In genomic region chr3:4584537-4585249, GRCh38 we compare ENCODE assay signal across 8 cellular contexts.
DNase-seq lines count a peak whose midpoint lies in the region; ATAC-seq and TF ChIP-seq lines count a peak whose summit lies in the region.

No MANE protein-coding gene starts in this region.

- no peaks in the 10 kb centered on the region for H3K27me3 ChIP-seq in CD8-positive, alpha-beta memory T cell (ENCODE audit: insufficient read depth, low read length, poor library complexity, severe bottlenecking)
- H3K27me3 ChIP-seq in esophagus (ENCODE audit: control insufficient read depth in 1 of 2, insufficient read depth in 2 of 2, low read length in 2 of 2), result no peaks in the 10 kb centered on the region
- H3K27me3 ChIP-seq in psoas muscle (ENCODE audit: insufficient read depth in 3 of 3, low read length in 2 of 3), result no peaks in the 10 kb centered on the region
- H3K27me3 ChIP-seq in effector memory CD4-positive, alpha-beta T cell (replicated peaks; ENCODE audit: control insufficient read depth, insufficient read depth, low read length, poor library complexity, severe bottlenecking), result no peaks in the 10 kb centered on the region

- peak overlapping the region; percentile 57 to 98 (median 92) for H3K27ac Mint-ChIP-seq in CD8-positive, alpha-beta memory T cell

- no peaks in the 10 kb centered on the region for H3K27me3 Mint-ChIP-seq in CD8-positive, alpha-beta memory T cell

- H3K4me1 Mint-ChIP-seq in CD8-positive, alpha-beta memory T cell, result peaks cover 70 to 89% (median 82%) of the 10 kb centered on the region in 3 donors

- peak; percentile 52 for ATAC-seq in GM21717 (IDR thresholded peaks at IDR 0.05; ENCODE audit: unreplicated experiment)
- no peak for ATAC-seq in psoas muscle
- no peak for ATAC-seq in GM19467 (IDR thresholded peaks at IDR 0.05; ENCODE audit: unreplicated experiment)

- H3K9me3 Mint-ChIP-seq in CD8-positive, alpha-beta memory T cell, result no peaks in the 10 kb centered on the region

- H3K4me3 Mint-ChIP-seq in CD8-positive, alpha-beta memory T cell, result peak overlapping the region; percentile 70 to 94 (median 89)

- DNase-seq in CD8-positive, alpha-beta memory T cell, result peak in 2 of 5 donors; percentile 4 to 10
- DNase-seq in SKM-1 treated with dmso at 0.1 percent for 144 hours (lab: John Stamatoyannopoulos, UW; ENCODE audit: unreplicated experiment), result peak; percentile 18
- DNase-seq in psoas muscle, result no peak
- no peak for DNase-seq in C1 segment of cervical spinal cord (lab: John Stamatoyannopoulos, UW)
- DNase-seq in effector memory CD4-positive, alpha-beta T cell, result no peak

- TF ChIP-seq CTCF in psoas muscle (IDR thresholded peaks at IDR 0.05), result peak; percentile 25

- intact Hi-C loops in psoas muscle (cut with DNase I), result no loop called here

- WGBS in esophagus, 2 donors, result 30 to 32% methylated on average over 10 of the region's 10 CpGs
- 37 to 51% (median 42%) methylated on average over 10 of the region's 10 CpGs for WGBS in psoas muscle, 3 donors

- no peak overlapping the region for H3K27ac ChIP-seq in CD8-positive, alpha-beta memory T cell (ENCODE audit: low read depth, low read length)
- H3K27ac ChIP-seq in esophagus (ENCODE audit: low read depth in 2 of 2, low read length in 1 of 2) (peak overlapping the region; percentile 31 to 33), psoas muscle (peak overlapping the region; percentile 43)
- no peak overlapping the region for H3K27ac ChIP-seq in effector memory CD4-positive, alpha-beta T cell (ENCODE audit: insufficient read depth, low read length, poor library complexity, severe bottlenecking)

- no peaks in the 10 kb centered on the region for H3K36me3 ChIP-seq in CD8-positive, alpha-beta memory T cell (ENCODE audit: insufficient read depth, low read length)
- H3K36me3 ChIP-seq in esophagus (ENCODE audit: control insufficient read depth in 2 of 2, insufficient read depth in 2 of 2, low read length in 1 of 2) (no peaks in the 10 kb centered on the region), psoas muscle (ENCODE audit: insufficient read depth in 1 of 2, low read depth in 1 of 2) (no peaks in the 10 kb centered on the region)
- H3K36me3 ChIP-seq in effector memory CD4-positive, alpha-beta T cell (ENCODE audit: control insufficient read depth, insufficient read depth, low read length), result no peaks in the 10 kb centered on the region

- H3K4me1 ChIP-seq in CD8-positive, alpha-beta memory T cell (ENCODE audit: insufficient read depth, low read length), result peaks cover 48% of the 10 kb centered on the region
- peaks cover 0 to 5% of the 10 kb centered on the region in 2 donors for H3K4me1 ChIP-seq in esophagus (ENCODE audit: control insufficient read depth in 2 of 2, insufficient read depth in 2 of 2, low read length in 1 of 2)
- peaks cover 3% of the 10 kb centered on the region for H3K4me1 ChIP-seq in psoas muscle
- no peaks in the 10 kb centered on the region for H3K4me1 ChIP-seq in effector memory CD4-positive, alpha-beta T cell (ENCODE audit: control insufficient read depth, insufficient read depth, low read length, poor library complexity, severe bottlenecking)

- CTCF ChIA-PET in CD8-positive, alpha-beta memory T cell (lab: Charles Lee), result interaction anchor here (1.8 to 2.2 kb wide), 4 partner anchors 13 to 234 kb away, joined by 4 to 11 read pairs (median 8); partner anchors contain the start of gene ITPR1

- no peaks in the 10 kb centered on the region for H3K9me3 ChIP-seq in CD8-positive, alpha-beta memory T cell (ENCODE audit: low read length)
- H3K9me3 ChIP-seq in esophagus (ENCODE audit: control insufficient read depth in 2 of 2, insufficient read depth in 1 of 2, low read depth in 1 of 2, low read length in 1 of 2) (no peaks in the 10 kb centered on the region), psoas muscle (no peaks in the 10 kb centered on the region)
- no peaks in the 10 kb centered on the region for H3K9me3 ChIP-seq in effector memory CD4-positive, alpha-beta T cell (ENCODE audit: control insufficient read depth, low read length)

- H3K4me3 ChIP-seq in CD8-positive, alpha-beta memory T cell (ENCODE audit: low read length), result peak overlapping the region; percentile 65
- H3K4me3 ChIP-seq in esophagus (ENCODE audit: low read depth in 1 of 2, low read length in 2 of 2), result peak overlapping the region in 1 of 2 donors; percentile 18
- H3K4me3 ChIP-seq in psoas muscle, result peak overlapping the region; percentile 57
- no peak overlapping the region for H3K4me3 ChIP-seq in effector memory CD4-positive, alpha-beta T cell (ENCODE audit: insufficient read depth, low read depth, low read length, poor library complexity, severe bottlenecking)

- no peaks in the 10 kb centered on the region for H3K36me3 Mint-ChIP-seq in CD8-positive, alpha-beta memory T cell

- POLR2A ChIA-PET in CD8-positive, alpha-beta memory T cell (lab: Charles Lee), result interaction anchor here (0.6 to 1.2 kb wide), 5 partner anchors 22 to 526 kb away, joined by 3 to 5 read pairs (median 3); partner anchors contain the start of gene ITPR1

Comparison
In these comparisons a context has a peak if more than half of its experiments do, and no peak if none do; other contexts are left out.
1. H3K27ac ChIP-seq: peak in esophagus (2 of 2) and psoas muscle (single experiment); none in CD8-positive, alpha-beta memory T cell (single experiment) and effector memory CD4-positive, alpha-beta T cell (single experiment).